28 cellular contexts compared by ENCODE assay signal in genomic region chr3:119778811-119779210, GRCh38. TPM values are rescaled to one million over a fixed set of nuclear protein-coding genes. Genes with fewer than 3 reads are reported as not detected.
"Had no signal": no experiment of that assay in that cellular context is flagged by ENCODE, and none has a peak within 500 bp of the region (broad histone marks: within the 10 kb centered on the region; RNA-seq: fewer than 3 reads in every experiment).

No MANE protein-coding gene starts in this region.

- H3K4me3 ChIP-seq: PC-9, SK-N-MC had no signal

- H3K27ac ChIP-seq: PC-9, SK-N-MC had no signal

- H3K4me1 Mint-ChIP-seq: activated B cell treated with CpG ODN at 0.5 μM for 24 hours; brain; central memory CD8-positive, alpha-beta T cell had no signal

- ATAC-seq: activated CD8-positive, alpha-beta memory T cell treated with anti-CD3 and anti-CD28 coated beads, Interleukin-2, amount 10 ng/mL, durations not matched to agents 7 days and 5 days; activated naive CD4-positive, alpha-beta T cell treated with anti-CD3 and anti-CD28 coated beads, Interleukin-2, amount 50 U/mL, for 72 hours; T-cell had no signal

- H3K27me3 Mint-ChIP-seq: activated B cell treated with CpG ODN at 0.5 μM for 24 hours; activated CD8-positive, alpha-beta memory T cell treated with anti-CD3 and anti-CD28 coated beads, Interleukin-2, amount 10 ng/mL, durations not matched to agents 7 days and 5 days; activated T-cell treated with anti-CD3 and anti-CD28 coated beads, Interleukin-2, amount 50 U/mL, for 24 hours; T-cell had no signal

- H3K36me3 Mint-ChIP-seq: activated CD8-positive, alpha-beta memory T cell treated with anti-CD3 and anti-CD28 coated beads, Interleukin-2, amount 10 ng/mL, durations not matched to agents 7 days and 5 days had no signal

- DNase-seq: activated B cell treated with CpG ODN at 0.5 μM for 24 hours; activated CD4-positive, alpha-beta T cell treated with anti-CD3 and anti-CD28 coated beads for 1 hour; activated CD4-positive, alpha-beta T cell treated with anti-CD3 and anti-CD28 coated beads, Interleukin-2, amount 10 ng/mL, durations not matched to agents 24 days and 14 days; activated CD4-positive, alpha-beta T cell treated with anti-CD3 and anti-CD28 coated beads, Interleukin-2, amount 50 U/mL, for 48 hours; activated CD8-positive, alpha-beta memory T cell treated with anti-CD3 and anti-CD28 coated beads, Interleukin-2, amount 10 ng/mL, durations not matched to agents 7 days and 5 days; activated effector memory CD4-positive, alpha-beta T cell treated with anti-CD3 and anti-CD28 coated beads, Interleukin-2, amount 50 U/mL, for 16 hours; activated naive CD4-positive, alpha-beta T cell treated with Interleukin-2 at 50 U/mL for 16 hours; activated T-cell treated with anti-CD3 and anti-CD28 coated beads, Interleukin-2, amount 50 U/mL, for 24 hours; amygdala; Karpas-422; NCI-H1092; NCI-H1417 treated with DMSO at 0.1 percent for 48 hours; NCI-H1694; NCI-H2029; NCI-H2107; NCI-H510A treated with DMSO at 0.1 percent for 48 hours; NCI-H69; PC-9; SIG-M5; T-cell; T-helper 2 cell; T1000 had no signal

- H3K4me2 ChIP-seq: PC-9 had no signal

- H3K27ac Mint-ChIP-seq: activated B cell treated with CpG ODN at 0.5 μM for 24 hours; activated CD4-positive, alpha-beta T cell treated with anti-CD3 and anti-CD28 coated beads, Interleukin-2, amount 10 ng/mL, durations not matched to agents 24 days and 14 days; activated CD8-positive, alpha-beta memory T cell treated with anti-CD3 and anti-CD28 coated beads, Interleukin-2, amount 10 ng/mL, durations not matched to agents 7 days and 5 days; activated naive CD4-positive, alpha-beta T cell treated with anti-CD3 and anti-CD28 coated beads, Interleukin-2, amount 50 U/mL, for 72 hours; activated T-cell treated with anti-CD3 and anti-CD28 coated beads, Interleukin-2, amount 50 U/mL, for 24 hours; brain; T-cell had no signal

- H2AFZ ChIP-seq: PC-9 had no signal

- H3K4me3 Mint-ChIP-seq: activated B cell treated with CpG ODN at 0.5 μM for 24 hours; activated CD4-positive, alpha-beta T cell treated with anti-CD3 and anti-CD28 coated beads, Interleukin-2, amount 10 ng/mL, durations not matched to agents 24 days and 14 days; activated CD8-positive, alpha-beta memory T cell treated with anti-CD3 and anti-CD28 coated beads, Interleukin-2, amount 10 ng/mL, durations not matched to agents 7 days and 5 days; activated T-cell treated with anti-CD3 and anti-CD28 coated beads, Interleukin-2, amount 50 U/mL, for 24 hours; brain; central memory CD8-positive, alpha-beta T cell; T-cell had no signal

RNA-seq across cellular contexts. Expression of gene NR1I2, which starts 3.1 kb away (rescaled TPM):
- total RNA-seq: astrocyte, M059J, PC-9 had no signal
